ENCODE assay signal across 32 cellular contexts in the genomic region with DNA sequence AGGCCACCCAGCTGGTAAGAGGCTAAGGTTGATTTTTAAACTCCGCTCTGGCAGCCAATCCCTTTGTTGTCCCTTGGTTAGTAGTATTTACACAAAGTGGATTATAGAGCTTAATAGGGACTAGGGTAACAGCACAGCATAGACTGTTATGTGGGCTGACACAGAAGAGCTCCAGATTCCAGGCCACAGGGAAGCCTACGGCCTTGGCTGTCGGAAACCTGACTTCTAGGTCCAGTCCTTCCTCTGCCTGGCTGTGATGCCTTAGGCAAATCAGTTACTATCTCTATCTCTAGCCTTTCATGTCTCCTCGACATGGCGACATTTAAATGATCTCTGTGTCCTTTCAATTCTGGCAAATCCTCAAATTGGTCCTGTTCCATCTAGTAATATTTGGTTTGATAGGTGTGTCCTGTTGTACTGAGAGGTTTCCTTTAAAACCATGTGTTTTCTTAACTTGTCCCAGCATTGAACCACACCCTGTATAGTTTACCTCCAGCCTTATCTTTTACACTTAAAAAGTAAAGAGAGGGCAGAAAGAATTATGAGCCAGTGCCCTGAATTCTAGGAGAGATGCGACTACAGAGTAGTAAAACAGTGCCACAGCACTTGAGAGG. TPM values are rescaled to one million over a fixed set of nuclear protein-coding genes. Genes with fewer than 3 reads are reported as not detected.
DNase-seq lines count a peak whose midpoint lies in the region; ATAC-seq and TF ChIP-seq lines count a peak whose summit lies in the region.
"Had no signal": no experiment of that assay in that cellular context is flagged by ENCODE, and none has a peak within 500 bp of the region (broad histone marks: within the 10 kb centered on the region; RNA-seq: fewer than 3 reads in every experiment).

No MANE protein-coding gene starts in this region.

- no peak overlapping the region for H3K27ac ChIP-seq in OCI-LY3 (ENCODE audit: low read length)
- H3K27ac ChIP-seq: BLaER1, dorsolateral prefrontal cortex, esophagus squamous epithelium, foreskin keratinocyte, Peyer's patch, psoas muscle, tibial artery had no signal

- H3K27me3 ChIP-seq in OCI-LY3 (ENCODE audit: low read depth, low read length) = no peaks in the 10 kb centered on the region; the same call in 1 of the 2 replicates
- H3K27me3 ChIP-seq: BLaER1, foreskin keratinocyte, heart left ventricle, Peyer's patch, tibial artery had no signal

- no peaks in the 10 kb centered on the region for H3K79me2 ChIP-seq in OCI-LY3 (ENCODE audit: low read length)

- H3K9me3 Mint-ChIP-seq in HFFc6 = no peaks in the 10 kb centered on the region
- H3K9me3 Mint-ChIP-seq: brain, H9, natural killer cell had no signal

- peak overlapping the region; percentile 26; the same call in 1 of the 2 replicates for H3K4me2 ChIP-seq in OCI-LY3 (ENCODE audit: low read length)
- H3K4me2 ChIP-seq: BLaER1 had no signal

- DNase-seq in ELF-1 (ENCODE audit: low read depth, low spot score) (peak; percentile 19), HFFc6 (no peak), left colon (peak in 1 of 2 donors; percentile 8), iPS-NIHi11 (ENCODE audit: low spot score) (no peak), HCEC 1CT (no peak)
- DNase-seq: activated naive CD4-positive, alpha-beta T cell treated with anti-CD3 and anti-CD28 coated beads, Interleukin-2, amount 50 U/mL, for 16 hours; DMS79 treated with DMSO at 0.1 percent for 48 hours; dorsolateral prefrontal cortex; esophagus squamous epithelium; foreskin keratinocyte; heart left ventricle; natural killer cell; NCI-H1105 treated with DMSO at 0.1 percent for 48 hours; occipital lobe; Peyer's patch; psoas muscle; SHP77; stimulated activated CD4-positive, alpha-beta T cell treated with anti-CD3 and anti-CD28 coated beads, Interleukin-12 subunit alpha, Interleukin-12 subunit beta, amount 100 ng/mL, for 4 hours; tibial artery had no signal

- no peak overlapping the region for H3K4me3 Mint-ChIP-seq in HFFc6
- H3K4me3 Mint-ChIP-seq: activated CD4-positive, alpha-beta T cell treated with anti-CD3 and anti-CD28 coated beads for 36 hours; activated CD8-positive, alpha-beta T cell treated with anti-CD3 and anti-CD28 coated beads, Interleukin-2, amount 10 ng/mL, durations not matched to agents 7 days and 5 days; brain; H9; natural killer cell had no signal

- H3K4me3 ChIP-seq in OCI-LY3 (ENCODE audit: low read length) = no peak overlapping the region
- H3K4me3 ChIP-seq: BLaER1, dorsolateral prefrontal cortex, esophagus squamous epithelium, heart left ventricle, lung, Peyer's patch, psoas muscle, tibial artery had no signal

- peak overlapping the region; percentile 24 for H2AFZ ChIP-seq in OCI-LY3 (ENCODE audit: low read depth, low read length)

- no peaks in the 10 kb centered on the region for H3K36me3 ChIP-seq in OCI-LY3 (replicated peaks; ENCODE audit: low read depth, low read length)
- H3K36me3 ChIP-seq: BLaER1, esophagus squamous epithelium, heart left ventricle, Peyer's patch, tibial artery had no signal

- peak; percentile 93 for ATAC-seq in left colon
- no peak for ATAC-seq in HG03135 (IDR thresholded peaks at IDR 0.05; ENCODE audit: unreplicated experiment)
- no peak for ATAC-seq in GM19452 (IDR thresholded peaks at IDR 0.05; ENCODE audit: unreplicated experiment)
- ATAC-seq: natural killer cell, psoas muscle, sciatic nerve had no signal

- no peaks in the 10 kb centered on the region for H4K20me1 ChIP-seq in OCI-LY3 (ENCODE audit: insufficient read depth, low read length)
- H4K20me1 ChIP-seq: BLaER1 had no signal

- no peak overlapping the region for H3K9ac ChIP-seq in OCI-LY3 (ENCODE audit: low read length)
- H3K9ac ChIP-seq: BLaER1 had no signal

- H3K36me3 Mint-ChIP-seq in HFFc6 (ENCODE audit: low read depth) = peaks cover 10% of the 10 kb centered on the region; the same call in 1 of the 2 replicates
- H3K36me3 Mint-ChIP-seq: brain, natural killer cell had no signal

- H3K9me3 ChIP-seq in OCI-LY3 (ENCODE audit: insufficient read depth, low read length) = no peaks in the 10 kb centered on the region
- H3K9me3 ChIP-seq: BLaER1, Caco-2, esophagus squamous epithelium, heart left ventricle, Peyer's patch, psoas muscle, tibial artery had no signal

- no peak for TF ChIP-seq CTCF in HFFc6 (IDR thresholded peaks at IDR 0.05)
- TF ChIP-seq CTCF in OCI-LY3 (IDR thresholded peaks at IDR 0.05; ENCODE audit: low read depth, low read length) = no peak

- intact Hi-C loops in left colon (cut with DNase I, micrococcal nuclease) = no loop called here

- H3K4me1 ChIP-seq in OCI-LY3 (ENCODE audit: low read length) = peaks cover 17% of the 10 kb centered on the region
- H3K4me1 ChIP-seq: esophagus squamous epithelium, heart left ventricle, psoas muscle, tibial artery had no signal

- H3K27ac Mint-ChIP-seq in HFFc6 = peak overlapping the region; percentile 16; the same call in 1 of the 2 replicates
- H3K27ac Mint-ChIP-seq: activated CD4-positive, alpha-beta T cell treated with anti-CD3 and anti-CD28 coated beads for 36 hours; activated CD8-positive, alpha-beta T cell treated with anti-CD3 and anti-CD28 coated beads, Interleukin-2, amount 10 ng/mL, durations not matched to agents 7 days and 5 days; brain; H9; natural killer cell had no signal

- peaks cover 51% of the 10 kb centered on the region for H3K4me1 Mint-ChIP-seq in HFFc6 (ENCODE audit: low read depth)
- H3K4me1 Mint-ChIP-seq: activated CD4-positive, alpha-beta T cell treated with anti-CD3 and anti-CD28 coated beads for 36 hours; brain; natural killer cell had no signal

- peaks cover 3% of the 10 kb centered on the region for H3K27me3 Mint-ChIP-seq in HFFc6 (ENCODE audit: insufficient read depth)
- H3K27me3 Mint-ChIP-seq: brain had no signal

RNA-seq across cellular contexts. Expression of a gene that starts 4.2 kb away (rescaled TPM):
- total RNA-seq in HFFc6 (2021; fragmentation: NEBNext Ultra II Directional; extraction: Animal tissue kit (Norgen Biotek cat#: 25700)) = 1,000 to 10,000 TPM in 4 of 6 experiments, 100 to 1,000 TPM in 2; 523 to 1,218 (median 1,082) TPM
- total RNA-seq in left colon = under 1 TPM; 0.75 to 0.79 TPM
- total RNA-seq: activated CD4-positive, alpha-beta T cell treated with anti-CD3 and anti-CD28 coated beads for 36 hours; activated CD8-positive, alpha-beta T cell treated with anti-CD3 and anti-CD28 coated beads, Interleukin-2, amount 10 ng/mL, durations not matched to agents 7 days and 5 days; cerebellum; dorsolateral prefrontal cortex; H9; natural killer cell; occipital lobe; T-helper 2 cell treated with Interferon-gamma antibody and Interleukin-4, amounts not matched to agents 100 ng/mL and 5 ng/mL, for 36 hours had no signal

RNA-seq across cellular contexts. Expression of a gene that starts 13.4 kb away (rescaled TPM):
- total RNA-seq in HFFc6 (2021; fragmentation: NEBNext Ultra II Directional; extraction: Animal tissue kit (Norgen Biotek cat#: 25700)) = 1 to 10 TPM in 4 of 6 experiments, under 1 TPM in 2; 0.33 to 3.9 (median 1.1) TPM
- total RNA-seq in left colon = under 1 TPM in 1 of 2 donors, not detected in 1; 0.47 TPM
- total RNA-seq: activated CD4-positive, alpha-beta T cell treated with anti-CD3 and anti-CD28 coated beads for 36 hours; activated CD8-positive, alpha-beta T cell treated with anti-CD3 and anti-CD28 coated beads, Interleukin-2, amount 10 ng/mL, durations not matched to agents 7 days and 5 days; cerebellum; dorsolateral prefrontal cortex; esophagus squamous epithelium; H9; heart left ventricle; natural killer cell; occipital lobe; psoas muscle; sciatic nerve; T-helper 2 cell treated with Interferon-gamma antibody and Interleukin-4, amounts not matched to agents 100 ng/mL and 5 ng/mL, for 36 hours had no signal

RNA-seq across cellular contexts. Expression of a gene that starts 49.6 kb away (rescaled TPM):
- 100 to 1,000 TPM in 1 of 6 experiments, 10 to 100 TPM in 5; 35.4 to 112 (median 42.1) TPM for total RNA-seq in HFFc6 (2021; fragmentation: NEBNext Ultra II Directional; extraction: Animal tissue kit (Norgen Biotek cat#: 25700))
- 1 to 10 TPM in 1 of 2 donors, under 1 TPM in 1; 0.50 to 1.3 TPM for total RNA-seq in left colon
- total RNA-seq: activated CD4-positive, alpha-beta T cell treated with anti-CD3 and anti-CD28 coated beads for 36 hours; activated CD8-positive, alpha-beta T cell treated with anti-CD3 and anti-CD28 coated beads, Interleukin-2, amount 10 ng/mL, durations not matched to agents 7 days and 5 days; Caco-2; cerebellum; esophagus squamous epithelium; H9; heart left ventricle; natural killer cell; occipital lobe; T-helper 2 cell treated with Interferon-gamma antibody and Interleukin-4, amounts not matched to agents 100 ng/mL and 5 ng/mL, for 36 hours had no signal

Comparison
In these comparisons a context has a peak if more than half of its experiments do, and no peak if none do; other contexts are left out.
1. RNA of a gene that starts 4.2 kb away (total RNA-seq): 523 to 1,218 TPM in HFFc6; 0.75 to 0.79 TPM in left colon; every median in the first group is over 100 times any median in the second.
2. RNA of a gene that starts 49.6 kb away (total RNA-seq): 35.4 to 112 TPM in HFFc6; 0.50 to 1.3 TPM in left colon; every median in the first group is over 10 times any median in the second.